Comparison of ENCODE assay signal across 11 cellular contexts in genomic region chr11:122229611-122230386, GRCh38.
A peak's percentile ranks its signal among the peaks of the same experiment; 100 is the strongest.
DNase-seq lines count a peak whose midpoint lies in the region; ATAC-seq and TF ChIP-seq lines count a peak whose summit lies in the region.
"Had no signal": no experiment of that assay in that cellular context is flagged by ENCODE, and none has a peak within 500 bp of the region (broad histone marks: within the 10 kb centered on the region; RNA-seq: fewer than 3 reads in every experiment).

No MANE protein-coding gene starts in this region.

- peaks cover 0 to 8% (median 0%) of the 10 kb centered on the region in 11 experiments; a peak in 2 of 22 replicates for H3K27me3 ChIP-seq in BLaER1 treated with 17β-estradiol and CSF1 and Interleukin-3, amounts not matched to agents 10 nM and 100 nM
- H3K27me3 ChIP-seq in gastroesophageal sphincter (no peaks in the 10 kb centered on the region), neural progenitor cell (no peaks in the 10 kb centered on the region)

- no peaks in the 10 kb centered on the region for H3K79me2 ChIP-seq in neural progenitor cell (ENCODE audit: low read depth)

- 0 out of 22 replicates have a peak overlapping the region, but pooled peaks of 1 of the 11 experiments have one; percentile 31 for H3K9ac ChIP-seq in BLaER1 treated with 17β-estradiol and CSF1 and Interleukin-3, amounts not matched to agents 10 nM and 100 nM
- H3K9ac ChIP-seq in neural progenitor cell: no peak overlapping the region

- no peaks in the 10 kb centered on the region for H3K36me3 ChIP-seq in BLaER1 treated with 17β-estradiol and CSF1 and Interleukin-3, amounts not matched to agents 10 nM and 100 nM
- no peaks in the 10 kb centered on the region for H3K36me3 ChIP-seq in gastroesophageal sphincter
- H3K36me3 ChIP-seq in neural progenitor cell: no peaks in the 10 kb centered on the region

- no peak overlapping the region for H3K27ac Mint-ChIP-seq in neural progenitor cell
- H3K27ac Mint-ChIP-seq in osteocyte (ENCODE audit: unreplicated experiment): no peak overlapping the region
- H3K27ac Mint-ChIP-seq: activated B cell treated with CpG ODN at 0.5 μM for 24 hours; activated T-cell treated with anti-CD3 and anti-CD28 coated beads, Interleukin-2, amount 50 U/mL, for 72 hours had no signal

- peak overlapping the region; percentile 76 for H2AFZ ChIP-seq in neural progenitor cell (replicated peaks)

- WGBS in gastroesophageal sphincter (ENCODE audit: low coverage in 1 of 2), 2 donors: 58 to 60% methylated on average over 7 to 10 of the region's 22 CpGs

- H3K4me3 ChIP-seq in BLaER1 treated with 17β-estradiol and CSF1 and Interleukin-3, amounts not matched to agents 10 nM and 100 nM: no peak overlapping the region; a peak in 1 of 20 replicates
- H3K4me3 ChIP-seq in gastroesophageal sphincter (no peak overlapping the region), neural progenitor cell (peak overlapping the region; percentile 5)

- H3K4me3 Mint-ChIP-seq in neural progenitor cell (no peak overlapping the region), osteocyte (ENCODE audit: unreplicated experiment) (no peak overlapping the region)
- H3K4me3 Mint-ChIP-seq: activated B cell treated with CpG ODN at 0.5 μM for 24 hours; activated T-cell treated with anti-CD3 and anti-CD28 coated beads, Interleukin-2, amount 50 U/mL, for 72 hours had no signal

- DNase-seq in NCI-H774 (lab: John Stamatoyannopoulos, UW) (peak; percentile 60), neural progenitor cell (ENCODE audit: low spot score) (peak; percentile 61), osteocyte (ENCODE audit: extremely low spot score, unreplicated experiment) (no peak)
- DNase-seq: activated B cell treated with CpG ODN at 0.5 μM for 24 hours; activated T-cell treated with anti-CD3 and anti-CD28 coated beads, Interleukin-2, amount 50 U/mL, for 72 hours had no signal

- peak overlapping the region; percentile 59 to 81 (median 72) for H3K4me2 ChIP-seq in BLaER1 treated with 17β-estradiol and CSF1 and Interleukin-3, amounts not matched to agents 10 nM and 100 nM
- H3K4me2 ChIP-seq in neural progenitor cell: peak overlapping the region; percentile 63

- peaks cover 7% of the 10 kb centered on the region for H3K36me3 Mint-ChIP-seq in neural progenitor cell
- no peaks in the 10 kb centered on the region for H3K36me3 Mint-ChIP-seq in osteocyte (ENCODE audit: unreplicated experiment)

- peak overlapping the region in 1 of 11 experiments; percentile 21; a peak in 1 of 22 replicates for H3K27ac ChIP-seq in BLaER1 treated with 17β-estradiol and CSF1 and Interleukin-3, amounts not matched to agents 10 nM and 100 nM
- H3K27ac ChIP-seq in gastroesophageal sphincter: peak overlapping the region in 1 of 4 donors; percentile 19
- no peak overlapping the region for H3K27ac ChIP-seq in neural progenitor cell
- H3K27ac ChIP-seq: RWPE1 had no signal

- no peak for TF ChIP-seq EP300 in gastroesophageal sphincter (IDR thresholded peaks at IDR 0.05)

- ATAC-seq in gastroesophageal sphincter (peak; percentile 22), HG03159 (IDR thresholded peaks at IDR 0.05; ENCODE audit: unreplicated experiment) (no peak), GM21360 (IDR thresholded peaks at IDR 0.05; ENCODE audit: unreplicated experiment) (no peak)
- ATAC-seq in activated CD4-positive, CD25-positive, alpha-beta regulatory T cell treated with anti-CD3 and anti-CD28 coated beads, Interleukin-2, amount 50 U/mL, for 24 hours: no peak
- ATAC-seq: activated T-cell treated with anti-CD3 and anti-CD28 coated beads, Interleukin-2, amount 50 U/mL, for 72 hours had no signal

- H3K4me1 Mint-ChIP-seq in neural progenitor cell (peaks cover 4% of the 10 kb centered on the region), osteocyte (ENCODE audit: unreplicated experiment) (peaks cover 7% of the 10 kb centered on the region)
- H3K4me1 Mint-ChIP-seq: activated B cell treated with CpG ODN at 0.5 μM for 24 hours had no signal

- TF ChIP-seq POLR2A in gastroesophageal sphincter (IDR thresholded peaks at IDR 0.05): no peak

- peaks cover 2% of the 10 kb centered on the region for H3K27me3 Mint-ChIP-seq in neural progenitor cell (ENCODE audit: insufficient read depth, low read depth)
- peaks cover 17% of the 10 kb centered on the region for H3K27me3 Mint-ChIP-seq in osteocyte (ENCODE audit: unreplicated experiment)

- no peaks in the 10 kb centered on the region for H3K9me3 ChIP-seq in BLaER1 treated with 17β-estradiol and CSF1 and Interleukin-3, amounts not matched to agents 10 nM and 100 nM (replicated peaks in 1 of 11)
- no peaks in the 10 kb centered on the region for H3K9me3 ChIP-seq in gastroesophageal sphincter
- H3K9me3 ChIP-seq in neural progenitor cell (ENCODE audit: low read depth): no peaks in the 10 kb centered on the region

- peaks cover 11% of the 10 kb centered on the region for H3F3A ChIP-seq in neural progenitor cell (ENCODE audit: low read depth)

- TF ChIP-seq CTCF in gastroesophageal sphincter (IDR thresholded peaks at IDR 0.05): no peak
- TF ChIP-seq CTCF in neural progenitor cell (IDR thresholded peaks at IDR 0.05): no peak
- no peak for TF ChIP-seq CTCF in osteocyte (IDR thresholded peaks at IDR 0.05)

- H4K20me1 ChIP-seq in BLaER1 treated with 17β-estradiol and CSF1 and Interleukin-3, amounts not matched to agents 10 nM and 100 nM: no peaks in the 10 kb centered on the region
- H4K20me1 ChIP-seq in neural progenitor cell (ENCODE audit: low read depth): no peaks in the 10 kb centered on the region

- peaks cover 33 to 74% (median 54%) of the 10 kb centered on the region in 10 experiments for H3K4me1 ChIP-seq in BLaER1 treated with 17β-estradiol and CSF1 and Interleukin-3, amounts not matched to agents 10 nM and 100 nM
- H3K4me1 ChIP-seq in gastroesophageal sphincter (peaks cover 0 to 16% (median 3%) of the 10 kb centered on the region in 3 donors), neural progenitor cell (peaks cover 12% of the 10 kb centered on the region)

- H3K9me3 Mint-ChIP-seq in neural progenitor cell (no peaks in the 10 kb centered on the region), osteocyte (ENCODE audit: unreplicated experiment) (no peaks in the 10 kb centered on the region)
- H3K9me3 Mint-ChIP-seq: activated B cell treated with CpG ODN at 0.5 μM for 24 hours; activated T-cell treated with anti-CD3 and anti-CD28 coated beads, Interleukin-2, amount 50 U/mL, for 72 hours had no signal
